Comparison of ENCODE assay signal across 15 cellular contexts in genomic region chr12:66620026-66620425, GRCh38.
"Had no signal": no experiment of that assay in that cellular context is flagged by ENCODE, and none has a peak within 500 bp of the region (broad histone marks: within the 10 kb centered on the region; RNA-seq: fewer than 3 reads in every experiment).

No MANE protein-coding gene starts in this region.

- H3K27ac ChIP-seq: brain microvascular endothelial cell, heart left ventricle, skin epidermis, tibial nerve had no signal

- H3K4me1 ChIP-seq: heart left ventricle, tibial nerve had no signal

- H3K9me3 ChIP-seq: heart left ventricle, tibial nerve had no signal

- H3K27me3 ChIP-seq: brain microvascular endothelial cell, heart left ventricle, tibial nerve had no signal

- DNase-seq: activated CD4-positive, alpha-beta T cell treated with anti-CD3 and anti-CD28 coated beads, Interleukin-2, amount 50 U/mL, for 1 hour; activated CD8-positive, alpha-beta memory T cell treated with anti-CD3 and anti-CD28 coated beads for 24 hours; activated naive CD4-positive, alpha-beta T cell; activated naive CD8-positive, alpha-beta T cell treated with anti-CD3 and anti-CD28 coated beads, Interleukin-2, amount 10 ng/mL, durations not matched to agents 7 days and 5 days; brain microvascular endothelial cell; cerebellar nuclear complex; effector CD8-positive, alpha-beta T cell; heart left ventricle; stimulated activated CD4-positive, alpha-beta T cell treated with anti-CD3 and anti-CD28 coated beads, Interleukin-4, amount 100 ng/mL, for 24 hours; stimulated activated naive CD4-positive, alpha-beta T cell treated with Interleukin-2 at 50 U/mL for 16 hours; substantia nigra; T-helper 9 cell had no signal

- H3K27ac Mint-ChIP-seq: activated naive CD8-positive, alpha-beta T cell treated with anti-CD3 and anti-CD28 coated beads, Interleukin-2, amount 10 ng/mL, durations not matched to agents 7 days and 5 days had no signal

- H3K4me3 Mint-ChIP-seq: activated naive CD8-positive, alpha-beta T cell treated with anti-CD3 and anti-CD28 coated beads, Interleukin-2, amount 10 ng/mL, durations not matched to agents 7 days and 5 days had no signal

- H3K27me3 Mint-ChIP-seq: activated naive CD8-positive, alpha-beta T cell treated with anti-CD3 and anti-CD28 coated beads, Interleukin-2, amount 10 ng/mL, durations not matched to agents 7 days and 5 days had no signal

- H3K36me3 ChIP-seq: brain microvascular endothelial cell, heart left ventricle, tibial nerve had no signal

- H3K9me3 Mint-ChIP-seq: activated naive CD8-positive, alpha-beta T cell treated with anti-CD3 and anti-CD28 coated beads, Interleukin-2, amount 10 ng/mL, durations not matched to agents 7 days and 5 days had no signal

- H3K4me1 Mint-ChIP-seq: activated naive CD8-positive, alpha-beta T cell treated with anti-CD3 and anti-CD28 coated beads, Interleukin-2, amount 10 ng/mL, durations not matched to agents 7 days and 5 days had no signal

- ATAC-seq: activated CD4-positive, CD25-positive, alpha-beta regulatory T cell treated with anti-CD3 and anti-CD28 coated beads, Interleukin-2, amount 50 U/mL, for 24 hours; heart left ventricle had no signal

- H3K4me3 ChIP-seq: heart left ventricle, skin epidermis, tibial nerve had no signal

- H3K36me3 Mint-ChIP-seq: activated naive CD8-positive, alpha-beta T cell treated with anti-CD3 and anti-CD28 coated beads, Interleukin-2, amount 10 ng/mL, durations not matched to agents 7 days and 5 days had no signal
